ENCODE assay signal across 21 cellular contexts in genomic region chr12:109121346-109121880, GRCh38.
"Had no signal": no experiment of that assay in that cellular context is flagged by ENCODE, and none has a peak within 500 bp of the region (broad histone marks: within the 10 kb centered on the region; RNA-seq: fewer than 3 reads in every experiment).

No MANE protein-coding gene starts in this region.

- H3K9me3 Mint-ChIP-seq: central memory CD8-positive, alpha-beta T cell; memory B cell; mesothelial cell of epicardium; natural killer cell; neural crest cell; stimulated activated naive B cell treated with anti-CD40 and anti-IgM and Interleukin-4, amounts not matched to agents 10 μg/mL and 1 μg/mL and 100 μg/mL, for 72 hours had no signal

- H3K36me3 Mint-ChIP-seq: memory B cell; mesothelial cell of epicardium; natural killer cell; stimulated activated naive B cell treated with anti-CD40 and anti-IgM and Interleukin-4, amounts not matched to agents 10 μg/mL and 1 μg/mL and 100 μg/mL, for 72 hours had no signal

- H3K27me3 ChIP-seq: dorsolateral prefrontal cortex, heart left ventricle, tibial artery, upper lobe of left lung, uterus had no signal

- ATAC-seq: left colon; lower lobe of right lung; natural killer cell; stimulated activated naive B cell treated with anti-CD40 and anti-IgM and Interleukin-4, amounts not matched to agents 10 μg/mL and 1 μg/mL and 100 μg/mL, for 72 hours had no signal

- H3K4me3 Mint-ChIP-seq: central memory CD8-positive, alpha-beta T cell; memory B cell; mesothelial cell of epicardium; natural killer cell; neural crest cell; stimulated activated naive B cell treated with anti-CD40 and anti-IgM and Interleukin-4, amounts not matched to agents 10 μg/mL and 1 μg/mL and 100 μg/mL, for 72 hours had no signal

- H3K27me3 Mint-ChIP-seq: central memory CD8-positive, alpha-beta T cell; stimulated activated naive B cell treated with anti-CD40 and anti-IgM and Interleukin-4, amounts not matched to agents 10 μg/mL and 1 μg/mL and 100 μg/mL, for 72 hours had no signal

- H3K27ac Mint-ChIP-seq: memory B cell; mesothelial cell of epicardium; natural killer cell; stimulated activated naive B cell treated with anti-CD40 and anti-IgM and Interleukin-4, amounts not matched to agents 10 μg/mL and 1 μg/mL and 100 μg/mL, for 72 hours had no signal

- H3K9me3 ChIP-seq: heart left ventricle, lower lobe of right lung, tibial artery, upper lobe of left lung, uterus had no signal

- H3K4me3 ChIP-seq: dorsolateral prefrontal cortex, lower lobe of right lung, smooth muscle cell, tibial artery, upper lobe of left lung, uterus had no signal

- H3K4me1 Mint-ChIP-seq: memory B cell; neural crest cell; stimulated activated naive B cell treated with anti-CD40 and anti-IgM and Interleukin-4, amounts not matched to agents 10 μg/mL and 1 μg/mL and 100 μg/mL, for 72 hours had no signal

- H3K4me1 ChIP-seq: uterus had no signal

- H3K27ac ChIP-seq: dorsolateral prefrontal cortex, lower lobe of right lung, tibial artery, upper lobe of left lung, uterus had no signal

- DNase-seq: cortex of kidney; dorsolateral prefrontal cortex; effector CD8-positive, alpha-beta T cell; foreskin melanocyte; heart left ventricle; hippocampal formation; left colon; lower lobe of right lung; natural killer cell; posterior cingulate gyrus; stimulated activated CD4-positive, alpha-beta T cell treated with anti-CD3 and anti-CD28 coated beads, Interleukin-1b, Interleukin-23, amount 100 ng/mL, for 48 hours; stimulated activated CD4-positive, alpha-beta T cell treated with anti-CD3 and anti-CD28 coated beads, Interleukin-4, amount 100 ng/mL, for 24 hours; stimulated activated naive B cell treated with anti-CD40 and anti-IgM and Interleukin-4, amounts not matched to agents 10 μg/mL and 1 μg/mL and 100 μg/mL, for 72 hours; upper lobe of left lung; uterus had no signal

- H3K36me3 ChIP-seq: lower lobe of right lung, upper lobe of left lung, uterus had no signal
